Comparison of ENCODE assay signal across 12 cellular contexts in genomic region chr2:225008179-225008829, GRCh38. TPM values are rescaled to one million over a fixed set of nuclear protein-coding genes. Genes with fewer than 3 reads are reported as not detected.
DNase-seq lines count a peak whose midpoint lies in the region; ATAC-seq and TF ChIP-seq lines count a peak whose summit lies in the region.
"Had no signal": no experiment of that assay in that cellular context is flagged by ENCODE, and none has a peak within 500 bp of the region (broad histone marks: within the 10 kb centered on the region; RNA-seq: fewer than 3 reads in every experiment).

No MANE protein-coding gene starts in this region.

- POLR2A ChIA-PET in CD8-positive, alpha-beta T cell (lab: Charles Lee) = no interaction called here
- POLR2A ChIA-PET in activated CD8-positive, alpha-beta T cell treated with anti-CD3 and anti-CD28 coated beads, Interleukin-2, amount 10 ng/mL, durations not matched to agents 7 days and 5 days (lab: Charles Lee) = interaction anchor here (2.2 kb wide), 1 partner anchor 81 kb away, joined by 5 read pairs; no protein-coding TSS in a partner anchor

- no peak overlapping the region for H3K4me3 ChIP-seq in CD8-positive, alpha-beta T cell (ENCODE audit: low read depth, low read length)
- no peak overlapping the region for H3K4me3 ChIP-seq in neuronal stem cell (ENCODE audit: low read length in 2 of 2)
- H3K4me3 ChIP-seq: lung had no signal

- H2AFZ ChIP-seq in neuronal stem cell (ENCODE audit: low read length) = no peak overlapping the region

- H3K27me3 Mint-ChIP-seq in CD8-positive, alpha-beta T cell (ENCODE audit: low read depth) = no peaks in the 10 kb centered on the region
- no peaks in the 10 kb centered on the region for H3K27me3 Mint-ChIP-seq in activated CD8-positive, alpha-beta T cell treated with anti-CD3 and anti-CD28 coated beads, Interleukin-2, amount 10 ng/mL, durations not matched to agents 7 days and 5 days (ENCODE audit: low read depth)

- no peak overlapping the region for H3K4ac ChIP-seq in neuronal stem cell (ENCODE audit: low read length)

- no peak overlapping the region for H3K9ac ChIP-seq in neuronal stem cell (ENCODE audit: low read depth, low read length, poor library complexity)

- no peaks in the 10 kb centered on the region for H3K36me3 ChIP-seq in CD8-positive, alpha-beta T cell (ENCODE audit: insufficient read depth, low read length)
- no peaks in the 10 kb centered on the region for H3K36me3 ChIP-seq in neuronal stem cell (replicated peaks in 1 of 2; ENCODE audit: control insufficient read depth in 2 of 2, insufficient read depth in 2 of 2, low read length in 2 of 2)

- H3K36me3 Mint-ChIP-seq in CD8-positive, alpha-beta T cell = peaks cover 12% of the 10 kb centered on the region
- H3K36me3 Mint-ChIP-seq in activated CD8-positive, alpha-beta T cell treated with anti-CD3 and anti-CD28 coated beads, Interleukin-2, amount 10 ng/mL, durations not matched to agents 7 days and 5 days (ENCODE audit: low read depth) = peaks cover 43% of the 10 kb centered on the region

- no peak for TF ChIP-seq CTCF in CD8-positive, alpha-beta T cell (IDR thresholded peaks at IDR 0.05)

- H4K91ac ChIP-seq in neuronal stem cell (ENCODE audit: low read depth, low read length, poor library complexity) = no peak overlapping the region

- H2BK120ac ChIP-seq in neuronal stem cell (ENCODE audit: low read depth, low read length) = no peak overlapping the region

- no peak overlapping the region for H3K4me2 ChIP-seq in neuronal stem cell (ENCODE audit: insufficient read depth, low read length, poor library complexity, severe bottlenecking)

- no peak overlapping the region for H3K18ac ChIP-seq in neuronal stem cell (ENCODE audit: low read length)

- H3K4me1 Mint-ChIP-seq in CD8-positive, alpha-beta T cell (ENCODE audit: low read depth) = peaks cover 93% of the 10 kb centered on the region
- peaks cover 82% of the 10 kb centered on the region for H3K4me1 Mint-ChIP-seq in activated CD8-positive, alpha-beta T cell treated with anti-CD3 and anti-CD28 coated beads, Interleukin-2, amount 10 ng/mL, durations not matched to agents 7 days and 5 days (ENCODE audit: low read depth)

- H2BK5ac ChIP-seq in neuronal stem cell (ENCODE audit: low read length) = no peak overlapping the region

- no peaks in the 10 kb centered on the region for H3K9me3 Mint-ChIP-seq in CD8-positive, alpha-beta T cell
- H3K9me3 Mint-ChIP-seq in activated CD8-positive, alpha-beta T cell treated with anti-CD3 and anti-CD28 coated beads, Interleukin-2, amount 10 ng/mL, durations not matched to agents 7 days and 5 days (ENCODE audit: insufficient read depth) = no peaks in the 10 kb centered on the region

- intact Hi-C loops in CD8-positive, alpha-beta T cell (cut with DNase I, micrococcal nuclease) = loop anchor here (2.0 to 10.0 kb wide), 4 partner anchors 18 to 1976 kb away; no protein-coding TSS in a partner anchor

- no CpG with 5 or more reads among the region's 2 CpGs for WGBS in neuronal stem cell (ENCODE audit: extremely low coverage in 2 of 2, insufficient read length in 2 of 2, insufficient replicate concordance in 1 of 2), 2 donors

- no peak overlapping the region for H3K4me3 Mint-ChIP-seq in CD8-positive, alpha-beta T cell
- H3K4me3 Mint-ChIP-seq in activated CD8-positive, alpha-beta T cell treated with anti-CD3 and anti-CD28 coated beads, Interleukin-2, amount 10 ng/mL, durations not matched to agents 7 days and 5 days = no peak overlapping the region

- no peaks in the 10 kb centered on the region for H3K27me3 ChIP-seq in CD8-positive, alpha-beta T cell (ENCODE audit: insufficient read depth, low read length)
- no peaks in the 10 kb centered on the region for H3K27me3 ChIP-seq in neuronal stem cell (ENCODE audit: control insufficient read depth in 3 of 3, insufficient read depth in 3 of 3, low read depth in 1 of 3, low read length in 3 of 3)

- H3K23ac ChIP-seq in neuronal stem cell (ENCODE audit: low read depth, low read length, poor library complexity) = no peak overlapping the region

- no peak overlapping the region for H3K14ac ChIP-seq in neuronal stem cell (ENCODE audit: low read length)

- no peak overlapping the region for H2BK12ac ChIP-seq in neuronal stem cell (ENCODE audit: low read length)

- no peaks in the 10 kb centered on the region for H3K79me1 ChIP-seq in neuronal stem cell (ENCODE audit: low read depth, low read length)

- no peak for DNase-seq in CD8-positive, alpha-beta T cell
- no peak for DNase-seq in activated CD8-positive, alpha-beta T cell treated with anti-CD3 and anti-CD28 coated beads, Interleukin-2, amount 10 ng/mL, durations not matched to agents 7 days and 5 days
- DNase-seq in NCI-H2029 (lab: John Stamatoyannopoulos, UW) = no peak
- no peak for DNase-seq in DMS153 treated with DMSO at 0.1 percent for 48 hours (lab: John Stamatoyannopoulos, UW; ENCODE audit: unreplicated experiment)
- no peak for DNase-seq in neuronal stem cell (ENCODE audit: low spot score)
- DNase-seq in NCI-H524 (lab: John Stamatoyannopoulos, UW) = no peak
- DNase-seq: activated naive CD4-positive, alpha-beta T cell; HCEC 1CT; NCI-H1694 treated with DMSO at 0.1 percent for 48 hours had no signal

- no peaks in the 10 kb centered on the region for H3K9me3 ChIP-seq in CD8-positive, alpha-beta T cell (ENCODE audit: low read length)
- H3K9me3 ChIP-seq in neuronal stem cell (replicated peaks in 1 of 2; ENCODE audit: control insufficient read depth in 2 of 2, insufficient read depth in 1 of 2, low read depth in 1 of 2, low read length in 2 of 2) = no peaks in the 10 kb centered on the region

- H2BK15ac ChIP-seq in neuronal stem cell (ENCODE audit: low read length) = no peak overlapping the region

- H3K4me1 ChIP-seq in CD8-positive, alpha-beta T cell (ENCODE audit: insufficient read depth, low read length) = peaks cover 42% of the 10 kb centered on the region
- H3K4me1 ChIP-seq in neuronal stem cell (ENCODE audit: control insufficient read depth in 2 of 2, insufficient read depth in 1 of 2, low read depth in 1 of 2, low read length in 2 of 2) = peaks cover 0 to 9% of the 10 kb centered on the region in 2 donors

- ATAC-seq in CD8-positive, alpha-beta T cell = no peak
- ATAC-seq in GM19468 (IDR thresholded peaks at IDR 0.05; ENCODE audit: extremely low read depth, unreplicated experiment) (peak; percentile 55), HG03139 (IDR thresholded peaks at IDR 0.05; ENCODE audit: unreplicated experiment) (peak; percentile 61)
- no peak for ATAC-seq in activated CD8-positive, alpha-beta T cell treated with anti-CD3 and anti-CD28 coated beads, Interleukin-2, amount 10 ng/mL, durations not matched to agents 7 days and 5 days

- peak overlapping the region; percentile 82 for H3K27ac Mint-ChIP-seq in CD8-positive, alpha-beta T cell
- peak overlapping the region; percentile 48 for H3K27ac Mint-ChIP-seq in activated CD8-positive, alpha-beta T cell treated with anti-CD3 and anti-CD28 coated beads, Interleukin-2, amount 10 ng/mL, durations not matched to agents 7 days and 5 days

- H4K8ac ChIP-seq in neuronal stem cell (ENCODE audit: low read depth, low read length) = no peak overlapping the region

- CTCF ChIA-PET in CD8-positive, alpha-beta T cell (lab: Charles Lee) = interaction anchor here (0.7 to 2.2 kb wide), 5 partner anchors 10 to 274 kb away, joined by 3 to 6 read pairs (median 5); partner anchors contain the start of gene DOCK10
- CTCF ChIA-PET in activated CD8-positive, alpha-beta T cell treated with anti-CD3 and anti-CD28 coated beads, Interleukin-2, amount 10 ng/mL, durations not matched to agents 7 days and 5 days (lab: Charles Lee) = interaction anchor here (0.6 to 2.8 kb wide), 15 partner anchors 8 to 86 kb away, joined by 3 to 13 read pairs (median 4); no protein-coding TSS in a partner anchor

- H3K27ac ChIP-seq in CD8-positive, alpha-beta T cell (ENCODE audit: low read depth, low read length) = no peak overlapping the region
- H3K27ac ChIP-seq in neuronal stem cell (replicated peaks; ENCODE audit: low read length) = no peak overlapping the region

- no peak overlapping the region for H2AK5ac ChIP-seq in neuronal stem cell (ENCODE audit: low read depth, low read length)

RNA-seq across cellular contexts. Expression of gene DOCK10, which starts 34.0 kb away (rescaled TPM):
- total RNA-seq in CD8-positive, alpha-beta T cell = 100 to 1,000 TPM; 183 to 188 TPM
- 100 to 1,000 TPM; 343 to 344 TPM for total RNA-seq in activated CD8-positive, alpha-beta T cell treated with anti-CD3 and anti-CD28 coated beads, Interleukin-2, amount 10 ng/mL, durations not matched to agents 7 days and 5 days
- 0.84 TPM for polyA plus RNA-seq in neuronal stem cell (2013, experiment 1 of 2)
- 0.79 TPM for polyA plus RNA-seq in neuronal stem cell (2013, experiment 2 of 2)

Comparison
In these comparisons a context has a peak if more than half of its experiments do, and no peak if none do; other contexts are left out.
1. ATAC-seq: peak in GM19468 (single experiment) and HG03139 (single experiment); none in CD8-positive, alpha-beta T cell (single experiment) and activated CD8-positive, alpha-beta T cell treated with anti-CD3 and anti-CD28 coated beads, Interleukin-2, amount 10 ng/mL, durations not matched to agents 7 days and 5 days (single experiment).